In the genomic region with DNA sequence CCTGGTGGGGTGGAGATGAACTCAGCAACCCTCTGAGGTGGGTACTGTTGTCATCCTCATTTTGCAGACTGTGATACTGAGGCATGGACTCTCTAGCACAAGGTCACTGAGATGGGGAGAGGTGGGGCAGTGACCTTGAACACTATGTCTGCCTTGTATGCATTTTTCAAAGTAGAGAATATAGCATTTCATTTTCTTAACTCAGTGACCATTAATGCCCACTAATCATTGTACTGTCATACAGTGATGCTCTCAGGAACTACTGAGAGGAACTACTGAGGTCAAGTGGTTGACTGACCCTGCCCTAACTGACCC, we compare ENCODE assay signal across 8 cellular contexts. TPM values are rescaled to one million over a fixed set of nuclear protein-coding genes. Genes with fewer than 3 reads are reported as not detected.
DNase-seq lines count a peak whose midpoint lies in the region; ATAC-seq, FAIRE-seq and TF ChIP-seq lines count a peak whose summit lies in the region.

No MANE protein-coding gene starts in this region.

- intact Hi-C loops in natural killer cell (cut with micrococcal nuclease) (loop anchor here (5.0 kb wide), 1 partner anchor 610 kb away; a partner anchor contains a TSS), adrenal gland (cut with DNase I) (no loop called here), HepG2 (cut with micrococcal nuclease; ENCODE audit: unreplicated experiment) (no loop called here), vagina (cut with DNase I) (no loop called here)

- H3K27ac Mint-ChIP-seq in natural killer cell treated with Interleukin-12 subunit alpha and Interleukin-12 subunit beta and Interleukin-15 and Interleukin-18, amount 100 ng/mL, for 72 hours, result peak overlapping the region in 1 of 2 donors; percentile 19
- H3K27ac Mint-ChIP-seq in natural killer cell, result peak overlapping the region in 1 of 2 donors; percentile 69

- H3K4me1 ChIP-seq in adrenal gland (replicated peaks in 1 of 2) (peaks cover 29 to 62% of the 10 kb centered on the region in 2 donors), HepG2 (ENCODE audit: insufficient read depth, low read length) (peaks cover 46% of the 10 kb centered on the region), vagina (peaks cover 60% of the 10 kb centered on the region)

- H3K27me3 ChIP-seq in adrenal gland, result no peaks in the 10 kb centered on the region
- H3K27me3 ChIP-seq in HepG2 (ENCODE audit: control insufficient read depth in 1 of 2, insufficient read depth in 2 of 2, low read length in 2 of 2), result peaks cover 0 to 4% of the 10 kb centered on the region in 2 experiments; a peak in 1 of 5 replicates
- no peaks in the 10 kb centered on the region for H3K27me3 ChIP-seq in vagina

- TF ChIP-seq POLR2A in adrenal gland (IDR thresholded peaks at IDR 0.05) (no peak), HepG2 (IDR thresholded peaks at IDR 0.05; ENCODE audit: insufficient read depth in 1 of 2, low read depth in 2 of 2, low read length in 2 of 2) (no peak), vagina (IDR thresholded peaks at IDR 0.05) (no peak)

- peak overlapping the region; percentile 97 for H3K9ac ChIP-seq in HepG2 (ENCODE audit: insufficient read depth, low read depth, low read length)

- H3K4me2 ChIP-seq in HepG2 (ENCODE audit: low read depth, low read length), result peak overlapping the region; percentile 93

- ATAC-seq in natural killer cell treated with Interleukin-12 subunit alpha and Interleukin-12 subunit beta and Interleukin-15 and Interleukin-18, amount 100 ng/mL, for 72 hours, result no peak
- no peak for ATAC-seq in natural killer cell
- ATAC-seq in HepG2, result no peak
- no peak for ATAC-seq in HG03280 (IDR thresholded peaks at IDR 0.05; ENCODE audit: unreplicated experiment)
- ATAC-seq in left lobe of liver, result no peak

- H3K27ac ChIP-seq in adrenal gland (peak overlapping the region; percentile 9 to 97 (median 95)), HepG2 (ENCODE audit: extremely low read length, insufficient read depth, low read length) (peak overlapping the region; percentile 96), vagina (peak overlapping the region; percentile 92)

- no TSS peak for BruUV-seq in HepG2 (replicated peaks; lab: Mats Ljungman, UMichigan)

- in situ Hi-C loops in HepG2 (cut with HindIII; ENCODE audit: extremely low pct_ligation_motif_present, low pct_unique_long_range_greater_than_20kb), result no loop called here

- no peak overlapping the region for H2AFZ ChIP-seq in HepG2 (ENCODE audit: low read length)

- CTCF ChIA-PET in HepG2 (lab: Yijun Ruan, JAX; ENCODE audit: low intra/inter-chr PET ratio, low total read pairs), result no interaction called here

- H3K4me3 Mint-ChIP-seq in natural killer cell treated with Interleukin-12 subunit alpha and Interleukin-12 subunit beta and Interleukin-15 and Interleukin-18, amount 100 ng/mL, for 72 hours, result peak overlapping the region; percentile 90
- H3K4me3 Mint-ChIP-seq in natural killer cell, result no peak overlapping the region

- POLR2A ChIA-PET in HepG2 (lab: Yijun Ruan, JAX), result no interaction called here

- no peak for FAIRE-seq in HepG2 (lab: Jason Lieb, UNC)

- peaks cover 12% of the 10 kb centered on the region for H4K20me1 ChIP-seq in HepG2 (ENCODE audit: insufficient read depth, low read length)

- peak overlapping the region in 1 of 4 donors; percentile 88 for H3K4me3 ChIP-seq in adrenal gland
- peak overlapping the region in 2 of 3 experiments; percentile 83 to 87; a peak in 2 of 6 replicates for H3K4me3 ChIP-seq in HepG2 (replicated peaks in 1 of 3; ENCODE audit: insufficient read depth in 1 of 3, low read depth in 2 of 3, low read length in 3 of 3)
- H3K4me3 ChIP-seq in vagina, result peak overlapping the region; percentile 69 to 97

- no peaks in the 10 kb centered on the region for H3K36me3 Mint-ChIP-seq in natural killer cell treated with Interleukin-12 subunit alpha and Interleukin-12 subunit beta and Interleukin-15 and Interleukin-18, amount 100 ng/mL, for 72 hours
- H3K36me3 Mint-ChIP-seq in natural killer cell, result no peaks in the 10 kb centered on the region

- H3K79me2 ChIP-seq in HepG2 (ENCODE audit: insufficient read depth, low read length), result peaks cover 45% of the 10 kb centered on the region

- H3K4me1 Mint-ChIP-seq in natural killer cell treated with Interleukin-12 subunit alpha and Interleukin-12 subunit beta and Interleukin-15 and Interleukin-18, amount 100 ng/mL, for 72 hours (ENCODE audit: low read depth in 2 of 2), result peaks cover 36 to 47% of the 10 kb centered on the region in 2 donors
- peaks cover 41 to 49% of the 10 kb centered on the region in 2 donors for H3K4me1 Mint-ChIP-seq in natural killer cell

- no peak for TF ChIP-seq RAD21 in HepG2 (CRISPR knock-in tag; IDR thresholded peaks at IDR 0.05)

- TF ChIP-seq CTCF in natural killer cell (IDR thresholded peaks at IDR 0.05) (no peak), adrenal gland (IDR thresholded peaks at IDR 0.05) (no peak), HepG2 (CRISPR knock-in tag; IDR thresholded peaks at IDR 0.05) (no peak), vagina (IDR thresholded peaks at IDR 0.05) (no peak)

- H3K9me3 ChIP-seq in adrenal gland (replicated peaks in 1 of 3) (no peaks in the 10 kb centered on the region), HepG2 (ENCODE audit: low read length) (no peaks in the 10 kb centered on the region), vagina (no peaks in the 10 kb centered on the region)

- no peaks in the 10 kb centered on the region for H3K9me3 Mint-ChIP-seq in natural killer cell treated with Interleukin-12 subunit alpha and Interleukin-12 subunit beta and Interleukin-15 and Interleukin-18, amount 100 ng/mL, for 72 hours
- no peaks in the 10 kb centered on the region for H3K9me3 Mint-ChIP-seq in natural killer cell

- H3K27me3 Mint-ChIP-seq in natural killer cell treated with Interleukin-12 subunit alpha and Interleukin-12 subunit beta and Interleukin-15 and Interleukin-18, amount 100 ng/mL, for 72 hours, result no peaks in the 10 kb centered on the region
- no peaks in the 10 kb centered on the region for H3K27me3 Mint-ChIP-seq in natural killer cell (ENCODE audit: low read depth in 2 of 2)

- TF ChIP-seq EP300 in HepG2 (IDR thresholded peaks at IDR 0.05; ENCODE audit: low read depth in 2 of 2, low read length in 2 of 2) (no peak), HepG2 (CRISPR knock-in tag; IDR thresholded peaks at IDR 0.05; ENCODE audit: borderline replicate concordance) (no peak)

- DNase-seq in natural killer cell treated with Interleukin-12 subunit alpha and Interleukin-12 subunit beta and Interleukin-15 and Interleukin-18, amount 100 ng/mL, for 72 hours (ENCODE audit: low spot score), result no peak
- DNase-seq in natural killer cell (no peak), adrenal gland (no peak), HepG2 (ENCODE audit: low spot score) (no peak), vagina (ENCODE audit: extremely low spot score in 2 of 2) (no peak), HCEC 1CT (no peak), left lobe of liver (ENCODE audit: low spot score) (no peak)

- H3K36me3 ChIP-seq in adrenal gland (replicated peaks in 1 of 2) (peaks cover 0 to 12% of the 10 kb centered on the region in 2 donors), HepG2 (replicated peaks in 1 of 2; ENCODE audit: control insufficient read depth in 1 of 2, insufficient read depth in 2 of 2, low read length in 2 of 2) (peaks cover 0 to 4% of the 10 kb centered on the region in 2 experiments; a peak in 2 of 5 replicates), vagina (peaks cover 0 to 5% of the 10 kb centered on the region in 2 donors)

RNA-seq across cellular contexts. Expression of a gene that starts 2.1 kb away (rescaled TPM):
- total RNA-seq in natural killer cell treated with Interleukin-12 subunit alpha and Interleukin-12 subunit beta and Interleukin-15 and Interleukin-18, amount 100 ng/mL, for 72 hours, result 10 to 100 TPM in 1 of 2 donors, 1 to 10 TPM in 1; 6.5 to 17.4 TPM
- 10 to 100 TPM; 13.3 to 18.8 (median 16.5) TPM for total RNA-seq in natural killer cell
- 10 to 100 TPM in 7 of 8 donors, 1 to 10 TPM in 1; 7.1 to 59.2 (median 23.8) TPM for total RNA-seq in adrenal gland
- polyA plus RNA-seq in adrenal gland, result 10 to 100 TPM; 15.8 to 59.1 (median 23.2) TPM
- total RNA-seq in HepG2 (2016; rRNA removed; fragmentation: Illumina TruSeq; extraction: Trizol), result 22.4 and 30.5 TPM in 2 replicates
- total RNA-seq in HepG2 (2016; cell fraction: cytosol; rRNA removed; fragmentation: Illumina TruSeq; extraction: Trizol; ENCODE audit: low read depth), result 7.8 and 8.6 TPM in 2 replicates
- total RNA-seq in HepG2 (2016; cell fraction: insoluble cytoplasmic fraction; rRNA removed; fragmentation: Illumina TruSeq; extraction: Trizol), result 23.8 and 30.7 TPM in 2 replicates
- 8.9 and 9.8 TPM in 2 replicates for total RNA-seq in HepG2 (2016; cell fraction: membrane; rRNA removed; fragmentation: Illumina TruSeq; extraction: Trizol)
- 73.7 and 77.8 TPM in 2 replicates for total RNA-seq in HepG2 (2016; cell fraction: nucleus; rRNA removed; fragmentation: Illumina TruSeq; extraction: Trizol)
- polyA plus RNA-seq in HepG2 (2011; rRNA removed), result 36.6 and 40.8 TPM in 2 replicates
- polyA plus RNA-seq in HepG2 (2011; cell fraction: cytosol; rRNA removed), result 9.2 and 11.5 TPM in 2 replicates
- polyA plus RNA-seq in HepG2 (2011; cell fraction: nucleus; rRNA removed), result 195 and 205 TPM in 2 replicates
- polyA plus RNA-seq in HepG2 (2012), result 22.0 and 27.6 TPM in 2 replicates
- polyA plus RNA-seq in HepG2 (2016; cell fraction: cytosol; fragmentation: Illumina TruSeq; extraction: Trizol; ENCODE audit: low read depth), result 4.8 and 6.9 TPM in 2 replicates
- polyA plus RNA-seq in HepG2 (2016; cell fraction: insoluble cytoplasmic fraction; fragmentation: Illumina TruSeq; extraction: Trizol; ENCODE audit: low read depth), result 22.7 and 25.1 TPM in 2 replicates
- polyA plus RNA-seq in HepG2 (2016; cell fraction: membrane; fragmentation: Illumina TruSeq; extraction: Trizol; ENCODE audit: low read depth), result 4.4 and 5.8 TPM in 2 replicates
- 89.2 and 96.5 TPM in 2 replicates for polyA plus RNA-seq in HepG2 (2016; cell fraction: nucleus; fragmentation: Illumina TruSeq; extraction: Trizol; ENCODE audit: insufficient read depth, low read depth)
- 24.8 and 33.4 TPM in 2 replicates for polyA minus RNA-seq in HepG2 (2011; rRNA and poly(A)+ RNA removed; ENCODE audit: low replicate concordance)
- polyA minus RNA-seq in HepG2 (2011; cell fraction: cytosol; rRNA and poly(A)+ RNA removed), result 6.7 and 7.6 TPM in 2 replicates
- polyA minus RNA-seq in HepG2 (2011; cell fraction: nucleus; rRNA and poly(A)+ RNA removed), result 156 and 164 TPM in 2 replicates
- 103 TPM for total RNA-seq in vagina
- 16.7 TPM for total RNA-seq in left lobe of liver

RNA-seq across cellular contexts. Expression of a gene that starts 2.2 kb away (rescaled TPM):
- 10 to 100 TPM; 24.7 to 38.2 TPM for total RNA-seq in natural killer cell treated with Interleukin-12 subunit alpha and Interleukin-12 subunit beta and Interleukin-15 and Interleukin-18, amount 100 ng/mL, for 72 hours
- 10 to 100 TPM; 18.8 to 25.0 (median 20.5) TPM for total RNA-seq in natural killer cell
- total RNA-seq in adrenal gland, result 10 to 100 TPM; 35.7 to 93.8 (median 53.9) TPM
- 100 to 1,000 TPM in 1 of 3 donors, 10 to 100 TPM in 2; 17.7 to 102 (median 23.5) TPM for polyA plus RNA-seq in adrenal gland
- total RNA-seq in HepG2 (2016; rRNA removed; fragmentation: Illumina TruSeq; extraction: Trizol), result 41.6 and 56.4 TPM in 2 replicates
- 8.3 and 8.5 TPM in 2 replicates for total RNA-seq in HepG2 (2016; cell fraction: cytosol; rRNA removed; fragmentation: Illumina TruSeq; extraction: Trizol; ENCODE audit: low read depth)
- total RNA-seq in HepG2 (2016; cell fraction: insoluble cytoplasmic fraction; rRNA removed; fragmentation: Illumina TruSeq; extraction: Trizol), result 41.4 and 55.0 TPM in 2 replicates
- 17.3 and 18.6 TPM in 2 replicates for total RNA-seq in HepG2 (2016; cell fraction: membrane; rRNA removed; fragmentation: Illumina TruSeq; extraction: Trizol)
- total RNA-seq in HepG2 (2016; cell fraction: nucleus; rRNA removed; fragmentation: Illumina TruSeq; extraction: Trizol), result 46.8 and 55.7 TPM in 2 replicates
- 93.0 and 135 TPM in 2 replicates for polyA plus RNA-seq in HepG2 (2011; rRNA removed)
- 61.0 and 87.4 TPM in 2 replicates for polyA plus RNA-seq in HepG2 (2011; cell fraction: cytosol; rRNA removed)
- 40.0 and 54.9 TPM in 2 replicates for polyA plus RNA-seq in HepG2 (2011; cell fraction: nucleus; rRNA removed)
- 28.5 and 39.4 TPM in 2 replicates for polyA plus RNA-seq in HepG2 (2012)
- 5.2 and 6.3 TPM in 2 replicates for polyA plus RNA-seq in HepG2 (2016; cell fraction: cytosol; fragmentation: Illumina TruSeq; extraction: Trizol; ENCODE audit: low read depth)
- polyA plus RNA-seq in HepG2 (2016; cell fraction: insoluble cytoplasmic fraction; fragmentation: Illumina TruSeq; extraction: Trizol; ENCODE audit: low read depth), result 38.8 and 39.2 TPM in 2 replicates
- polyA plus RNA-seq in HepG2 (2016; cell fraction: membrane; fragmentation: Illumina TruSeq; extraction: Trizol; ENCODE audit: low read depth), result 12.6 and 12.7 TPM in 2 replicates
- 80.1 and 84.0 TPM in 2 replicates for polyA plus RNA-seq in HepG2 (2016; cell fraction: nucleus; fragmentation: Illumina TruSeq; extraction: Trizol; ENCODE audit: insufficient read depth, low read depth)
- polyA minus RNA-seq in HepG2 (2011; rRNA and poly(A)+ RNA removed; ENCODE audit: low replicate concordance), result 78.9 and 119 TPM in 2 replicates
- 30.7 and 32.2 TPM in 2 replicates for polyA minus RNA-seq in HepG2 (2011; cell fraction: cytosol; rRNA and poly(A)+ RNA removed)
- 49.6 and 63.4 TPM in 2 replicates for polyA minus RNA-seq in HepG2 (2011; cell fraction: nucleus; rRNA and poly(A)+ RNA removed)
- 45.9 TPM for total RNA-seq in vagina
- total RNA-seq in left lobe of liver, result 15.2 TPM

RNA-seq across cellular contexts. Expression of a gene that starts 16.9 kb away (rescaled TPM):
- total RNA-seq in natural killer cell treated with Interleukin-12 subunit alpha and Interleukin-12 subunit beta and Interleukin-15 and Interleukin-18, amount 100 ng/mL, for 72 hours, result 1 to 10 TPM in 1 of 2 donors, under 1 TPM in 1; 0.83 to 3.8 TPM
- total RNA-seq in natural killer cell (1 to 10 TPM; 1.3 to 1.8 (median 1.8) TPM), adrenal gland (1 to 10 TPM; 2.5 to 8.6 (median 5.6) TPM), HepG2 (2016; rRNA removed; fragmentation: Illumina TruSeq; extraction: Trizol) (0.62 and 1.3 TPM in 2 replicates), vagina (6.4 TPM), left lobe of liver (1.4 TPM)
- polyA plus RNA-seq in adrenal gland (1 to 10 TPM; 2.3 to 3.1 (median 2.5) TPM), HepG2 (2011; rRNA removed) (0.46 and 0.52 TPM in 2 replicates)
- 0.40 and 0.44 TPM in 2 replicates for total RNA-seq in HepG2 (2016; cell fraction: cytosol; rRNA removed; fragmentation: Illumina TruSeq; extraction: Trizol; ENCODE audit: low read depth)
- 0.37 and 1.1 TPM in 2 replicates for total RNA-seq in HepG2 (2016; cell fraction: insoluble cytoplasmic fraction; rRNA removed; fragmentation: Illumina TruSeq; extraction: Trizol)
- 0.52 and 0.83 TPM in 2 replicates for total RNA-seq in HepG2 (2016; cell fraction: membrane; rRNA removed; fragmentation: Illumina TruSeq; extraction: Trizol)
- total RNA-seq in HepG2 (2016; cell fraction: nucleus; rRNA removed; fragmentation: Illumina TruSeq; extraction: Trizol), result 5.7 and 7.1 TPM in 2 replicates
- polyA plus RNA-seq in HepG2 (2011; cell fraction: cytosol; rRNA removed), result 0.09 and 0.12 TPM in 2 replicates
- 3.0 and 4.5 TPM in 2 replicates for polyA plus RNA-seq in HepG2 (2011; cell fraction: nucleus; rRNA removed)
- polyA plus RNA-seq in HepG2 (2012), result 0.48 and 0.49 TPM in 2 replicates
- 0.06 and 0.12 TPM in 2 replicates for polyA plus RNA-seq in HepG2 (2016; cell fraction: cytosol; fragmentation: Illumina TruSeq; extraction: Trizol; ENCODE audit: low read depth)
- polyA plus RNA-seq in HepG2 (2016; cell fraction: insoluble cytoplasmic fraction; fragmentation: Illumina TruSeq; extraction: Trizol; ENCODE audit: low read depth), result 0.34 and 0.44 TPM in 2 replicates
- polyA plus RNA-seq in HepG2 (2016; cell fraction: membrane; fragmentation: Illumina TruSeq; extraction: Trizol; ENCODE audit: low read depth), result 0.21 and 0.22 TPM in 2 replicates
- polyA plus RNA-seq in HepG2 (2016; cell fraction: nucleus; fragmentation: Illumina TruSeq; extraction: Trizol; ENCODE audit: insufficient read depth, low read depth), result 3.9 and 4.1 TPM in 2 replicates
- 3.1 and 3.8 TPM in 2 replicates for polyA minus RNA-seq in HepG2 (2011; rRNA and poly(A)+ RNA removed; ENCODE audit: low replicate concordance)
- polyA minus RNA-seq in HepG2 (2011; cell fraction: cytosol; rRNA and poly(A)+ RNA removed), result 0.10 and 0.35 TPM in 2 replicates
- polyA minus RNA-seq in HepG2 (2011; cell fraction: nucleus; rRNA and poly(A)+ RNA removed), result 11.8 and 14.3 TPM in 2 replicates
